ENCODE assay signal across 9 cellular contexts in genomic region chr9:96031366-96031824, GRCh38.
DNase-seq lines count a peak whose midpoint lies in the region; ATAC-seq and TF ChIP-seq lines count a peak whose summit lies in the region.
"Had no signal": no experiment of that assay in that cellular context is flagged by ENCODE, and none has a peak within 500 bp of the region (broad histone marks: within the 10 kb centered on the region; RNA-seq: fewer than 3 reads in every experiment).

No MANE protein-coding gene starts in this region.

- POLR2A ChIA-PET in CD4-positive, alpha-beta memory T cell (lab: Charles Lee; ENCODE audit: partially characterized antibody), result interaction anchor here (1.2 kb wide), 1 partner anchor 156 kb away, joined by 3 read pairs; the partner anchor contains the start of gene ERCC6L2

- H3K4me1 ChIP-seq in CD4-positive, alpha-beta memory T cell (ENCODE audit: insufficient read depth, low read length), result peaks cover 11% of the 10 kb centered on the region
- peaks cover 16% of the 10 kb centered on the region for H3K4me1 ChIP-seq in suprapubic skin

- no peak for TF ChIP-seq CTCF in suprapubic skin (IDR thresholded peaks at IDR 0.05)

- peaks cover 0 to 4% of the 10 kb centered on the region in 2 donors for H3K36me3 Mint-ChIP-seq in CD4-positive, alpha-beta memory T cell
- H3K36me3 Mint-ChIP-seq in effector memory CD8-positive, alpha-beta T cell (ENCODE audit: insufficient read depth), result peaks cover 9% of the 10 kb centered on the region

- no peak overlapping the region for H3K27ac Mint-ChIP-seq in CD4-positive, alpha-beta memory T cell
- no peak overlapping the region for H3K27ac Mint-ChIP-seq in effector memory CD8-positive, alpha-beta T cell

- H3K27ac ChIP-seq in CD4-positive, alpha-beta memory T cell (ENCODE audit: low read depth, low read length), result no peak overlapping the region
- no peak overlapping the region for H3K27ac ChIP-seq in suprapubic skin

- 38% methylated on average over 1 of the region's 6 CpGs for WGBS in suprapubic skin

- DNase-seq in G401 (ENCODE audit: low spot score), result peak; percentile 87
- peak; percentile 73 for DNase-seq in NCI-H446 treated with DMSO at 0.1 percent for 48 hours (lab: John Stamatoyannopoulos, UW)
- DNase-seq in ecto neural progenitor cell (ENCODE audit: low spot score), result peak; percentile 32
- peak; percentile 61 for DNase-seq in renal cortical epithelial cell (ENCODE audit: low read depth)
- DNase-seq in CD4-positive, alpha-beta memory T cell, result no peak
- no peak for DNase-seq in suprapubic skin (ENCODE audit: low spot score in 2 of 2)
- no peak for DNase-seq in effector memory CD8-positive, alpha-beta T cell
- DNase-seq: stimulated activated naive CD4-positive, alpha-beta T cell treated with Interleukin-2 at 50 U/mL for 16 hours had no signal

- no peak for TF ChIP-seq POLR2A in suprapubic skin (IDR thresholded peaks at IDR 0.05)

- H3K9me3 Mint-ChIP-seq in CD4-positive, alpha-beta memory T cell, result peaks cover 0 to 11% (median 2%) of the 10 kb centered on the region in 8 donors
- H3K9me3 Mint-ChIP-seq in effector memory CD8-positive, alpha-beta T cell, result no peaks in the 10 kb centered on the region

- no peaks in the 10 kb centered on the region for H3K36me3 ChIP-seq in CD4-positive, alpha-beta memory T cell (ENCODE audit: insufficient read depth, low read length)
- no peaks in the 10 kb centered on the region for H3K36me3 ChIP-seq in suprapubic skin

- in situ Hi-C loops in G401 (cut with HindIII; ENCODE audit: low sequenced_read_pairs), result no loop called here

- H3K4me3 Mint-ChIP-seq in CD4-positive, alpha-beta memory T cell, result no peak overlapping the region
- H3K4me3 Mint-ChIP-seq in effector memory CD8-positive, alpha-beta T cell, result no peak overlapping the region

- intact Hi-C loops in CD4-positive, alpha-beta memory T cell (cut with micrococcal nuclease), result no loop called here

- no peak overlapping the region for H3K4me3 ChIP-seq in CD4-positive, alpha-beta memory T cell (ENCODE audit: low read length in 2 of 2)
- no peak overlapping the region for H3K4me3 ChIP-seq in suprapubic skin

- CTCF ChIA-PET in CD4-positive, alpha-beta memory T cell (lab: Charles Lee; ENCODE audit: partially characterized antibody), result no interaction called here

- peaks cover 4 to 20% (median 14%) of the 10 kb centered on the region in 4 donors for H3K4me1 Mint-ChIP-seq in CD4-positive, alpha-beta memory T cell
- peaks cover 6 to 13% of the 10 kb centered on the region in 2 donors for H3K4me1 Mint-ChIP-seq in effector memory CD8-positive, alpha-beta T cell (ENCODE audit: low read depth in 2 of 2)

- no peak for TF ChIP-seq EP300 in suprapubic skin (IDR thresholded peaks at IDR 0.05)

- no peak for ATAC-seq in HG03159 (IDR thresholded peaks at IDR 0.05; ENCODE audit: unreplicated experiment)
- ATAC-seq in effector memory CD8-positive, alpha-beta T cell (replicated peaks), result no peak

- no peaks in the 10 kb centered on the region for H3K9me3 ChIP-seq in CD4-positive, alpha-beta memory T cell (ENCODE audit: control insufficient read depth in 1 of 2, low read length in 2 of 2)
- H3K9me3 ChIP-seq in suprapubic skin, result no peaks in the 10 kb centered on the region

- peaks cover 9 to 13% of the 10 kb centered on the region in 2 donors for H3K27me3 Mint-ChIP-seq in CD4-positive, alpha-beta memory T cell
- H3K27me3 Mint-ChIP-seq in effector memory CD8-positive, alpha-beta T cell, result peaks cover 14 to 21% of the 10 kb centered on the region in 2 donors

- H3K27me3 ChIP-seq in CD4-positive, alpha-beta memory T cell (ENCODE audit: insufficient read depth, low read length), result no peaks in the 10 kb centered on the region
- peaks cover 14% of the 10 kb centered on the region for H3K27me3 ChIP-seq in suprapubic skin

Comparison
In these comparisons a context has a peak if more than half of its experiments do, and no peak if none do; other contexts are left out.
1. DNase-seq: peak in G401 (single experiment), NCI-H446 treated with DMSO at 0.1 percent for 48 hours (single experiment), ecto neural progenitor cell (single experiment) and renal cortical epithelial cell (single experiment); none in CD4-positive, alpha-beta memory T cell (0 of 5), suprapubic skin (0 of 2) and effector memory CD8-positive, alpha-beta T cell (0 of 3).